ENCODE assay signal across 1 cellular context in genomic region chr7:120856198-120856597, GRCh38.
TF ChIP-seq lines count a peak whose summit lies in the region.

No MANE protein-coding gene starts in this region.

TF ChIP-seq in GM23338, 12 proteins besides CTCF, POLR2A, EP300 and RAD21 (continued from another document):
- TF ChIP-seq, protein P1, sequence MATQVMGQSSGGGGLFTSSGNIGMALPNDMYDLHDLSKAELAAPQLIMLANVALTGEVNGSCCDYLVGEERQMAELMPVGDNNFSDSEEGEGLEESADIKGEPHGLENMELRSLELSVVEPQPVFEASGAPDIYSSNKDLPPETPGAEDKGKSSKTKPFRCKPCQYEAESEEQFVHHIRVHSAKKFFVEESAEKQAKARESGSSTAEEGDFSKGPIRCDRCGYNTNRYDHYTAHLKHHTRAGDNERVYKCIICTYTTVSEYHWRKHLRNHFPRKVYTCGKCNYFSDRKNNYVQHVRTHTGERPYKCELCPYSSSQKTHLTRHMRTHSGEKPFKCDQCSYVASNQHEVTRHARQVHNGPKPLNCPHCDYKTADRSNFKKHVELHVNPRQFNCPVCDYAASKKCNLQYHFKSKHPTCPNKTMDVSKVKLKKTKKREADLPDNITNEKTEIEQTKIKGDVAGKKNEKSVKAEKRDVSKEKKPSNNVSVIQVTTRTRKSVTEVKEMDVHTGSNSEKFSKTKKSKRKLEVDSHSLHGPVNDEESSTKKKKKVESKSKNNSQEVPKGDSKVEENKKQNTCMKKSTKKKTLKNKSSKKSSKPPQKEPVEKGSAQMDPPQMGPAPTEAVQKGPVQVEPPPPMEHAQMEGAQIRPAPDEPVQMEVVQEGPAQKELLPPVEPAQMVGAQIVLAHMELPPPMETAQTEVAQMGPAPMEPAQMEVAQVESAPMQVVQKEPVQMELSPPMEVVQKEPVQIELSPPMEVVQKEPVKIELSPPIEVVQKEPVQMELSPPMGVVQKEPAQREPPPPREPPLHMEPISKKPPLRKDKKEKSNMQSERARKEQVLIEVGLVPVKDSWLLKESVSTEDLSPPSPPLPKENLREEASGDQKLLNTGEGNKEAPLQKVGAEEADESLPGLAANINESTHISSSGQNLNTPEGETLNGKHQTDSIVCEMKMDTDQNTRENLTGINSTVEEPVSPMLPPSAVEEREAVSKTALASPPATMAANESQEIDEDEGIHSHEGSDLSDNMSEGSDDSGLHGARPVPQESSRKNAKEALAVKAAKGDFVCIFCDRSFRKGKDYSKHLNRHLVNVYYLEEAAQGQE (IDR thresholded peaks at IDR 0.05; ENCODE audit: unreplicated experiment), result no peak
- TF ChIP-seq ETS1 (IDR thresholded peaks at IDR 0.05) (no peak), CREB1 (CRISPR knock-in tag; IDR thresholded peaks at IDR 0.05; ENCODE audit: low read depth) (no peak), POLR2AphosphoS5 (IDR thresholded peaks at IDR 0.05; ENCODE audit: low read depth) (no peak)
